ENCODE assay signal across 8 cellular contexts in the genomic region with DNA sequence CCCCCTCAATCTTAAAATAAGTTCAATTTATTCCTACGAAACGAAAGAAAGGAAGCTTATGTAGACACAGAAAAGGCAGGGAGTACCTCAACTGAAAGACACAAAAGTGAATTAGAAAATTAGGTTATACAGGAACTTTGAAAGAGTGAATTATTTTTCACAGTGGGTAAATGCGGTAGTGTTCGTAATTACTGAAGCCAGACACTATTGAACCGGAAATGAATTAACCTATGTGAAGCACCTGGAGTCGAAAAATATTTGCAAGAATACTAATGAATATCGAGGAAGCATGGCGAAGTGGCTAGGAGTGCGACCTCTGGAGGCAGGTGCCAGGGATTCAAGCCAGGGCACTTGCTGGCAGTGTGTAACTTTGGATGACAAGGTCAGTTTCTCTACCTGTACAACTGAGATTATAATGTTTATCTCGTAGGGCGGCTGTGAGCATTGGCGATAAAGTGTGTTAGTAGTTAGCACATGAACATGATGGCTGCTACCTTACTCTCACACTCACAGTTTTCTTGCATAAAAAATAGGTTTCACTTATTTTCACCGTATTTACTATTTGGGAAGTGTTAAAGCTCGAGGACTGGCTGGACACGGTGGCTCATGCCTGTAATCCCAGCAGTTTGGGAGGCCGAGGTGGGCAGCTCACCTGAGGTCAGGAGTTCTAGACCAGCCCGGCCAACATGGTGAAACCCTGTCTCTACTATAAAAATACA.
DNase-seq lines count a peak whose midpoint lies in the region; ATAC-seq lines count a peak whose summit lies in the region.

No MANE protein-coding gene starts in this region.

- peaks cover 0 to 33% (median 3%) of the 10 kb centered on the region in 10 experiments; a peak in 8 of 20 replicates for H3K4me1 ChIP-seq in BLaER1 treated with 17β-estradiol and CSF1 and Interleukin-3, amounts not matched to agents 10 nM and 100 nM

- no peak overlapping the region for H3K27ac Mint-ChIP-seq in memory B cell

- H3K27ac ChIP-seq in BLaER1 treated with 17β-estradiol and CSF1 and Interleukin-3, amounts not matched to agents 10 nM and 100 nM = peak overlapping the region in 10 of 11 experiments; percentile 64 to 90 (median 80); a peak in 21 of 22 replicates

- ATAC-seq in GM19035 (IDR thresholded peaks at IDR 0.05; ENCODE audit: unreplicated experiment) = peak; percentile 85
- peak; percentile 87 for ATAC-seq in HG03175 (IDR thresholded peaks at IDR 0.05; ENCODE audit: unreplicated experiment)
- ATAC-seq in memory B cell (ENCODE audit: low read depth) = peak; percentile 76

- DNase-seq in NCI-H524 treated with DMSO at 0.1 percent for 48 hours (lab: John Stamatoyannopoulos, UW) = peak; percentile 66
- peak; percentile 74 to 83 for DNase-seq in activated CD4-positive, alpha-beta T cell treated with anti-CD3 and anti-CD28 coated beads, Interleukin-2, amount 50 U/mL, for 48 hours
- peak; percentile 61 for DNase-seq in effector CD8-positive, alpha-beta T cell (lab: John Stamatoyannopoulos, UW)
- DNase-seq in memory B cell (ENCODE audit: low spot score in 2 of 2) = peak; percentile 57 to 68
- DNase-seq in stimulated activated CD8-positive, alpha-beta memory T cell treated with anti-CD3 and anti-CD28 coated beads, Interleukin-4, amount 100 ng/mL, for 48 hours = peak; percentile 77

- peaks cover 11% of the 10 kb centered on the region for H3K4me1 Mint-ChIP-seq in memory B cell

- peaks cover 0 to 28% (median 6%) of the 10 kb centered on the region in 11 experiments; a peak in 11 of 22 replicates for H3K36me3 ChIP-seq in BLaER1 treated with 17β-estradiol and CSF1 and Interleukin-3, amounts not matched to agents 10 nM and 100 nM

- peak overlapping the region in 2 of 11 experiments; percentile 79 to 83; a peak in 6 of 22 replicates for H3K4me2 ChIP-seq in BLaER1 treated with 17β-estradiol and CSF1 and Interleukin-3, amounts not matched to agents 10 nM and 100 nM

- H4K20me1 ChIP-seq in BLaER1 treated with 17β-estradiol and CSF1 and Interleukin-3, amounts not matched to agents 10 nM and 100 nM = no peaks in the 10 kb centered on the region

- peaks cover 8% of the 10 kb centered on the region for H3K36me3 Mint-ChIP-seq in memory B cell

- no peaks in the 10 kb centered on the region for H3K27me3 ChIP-seq in BLaER1 treated with 17β-estradiol and CSF1 and Interleukin-3, amounts not matched to agents 10 nM and 100 nM

- H3K27me3 Mint-ChIP-seq in memory B cell = no peaks in the 10 kb centered on the region

- no peaks in the 10 kb centered on the region for H3K9me3 Mint-ChIP-seq in memory B cell

- H3K9ac ChIP-seq in BLaER1 treated with 17β-estradiol and CSF1 and Interleukin-3, amounts not matched to agents 10 nM and 100 nM = peak overlapping the region in 10 of 11 experiments; percentile 77 to 88 (median 85); a peak in 21 of 22 replicates

- peaks cover 0 to 12% (median 7%) of the 10 kb centered on the region in 11 experiments; a peak in 8 of 22 replicates for H3K9me3 ChIP-seq in BLaER1 treated with 17β-estradiol and CSF1 and Interleukin-3, amounts not matched to agents 10 nM and 100 nM (replicated peaks in 1 of 11)

- H3K4me3 Mint-ChIP-seq in memory B cell = no peak overlapping the region

- H3K4me3 ChIP-seq in BLaER1 treated with 17β-estradiol and CSF1 and Interleukin-3, amounts not matched to agents 10 nM and 100 nM = peak overlapping the region in 9 of 10 experiments; percentile 74 to 89 (median 78)

Comparison
In these comparisons a context has a peak if more than half of its experiments do, and no peak if none do; other contexts are left out.
1. Peak in every context shown above with its lines: DNase-seq, ATAC-seq, H3K4me3 ChIP-seq and H3K27ac ChIP-seq.